In the genomic region with DNA sequence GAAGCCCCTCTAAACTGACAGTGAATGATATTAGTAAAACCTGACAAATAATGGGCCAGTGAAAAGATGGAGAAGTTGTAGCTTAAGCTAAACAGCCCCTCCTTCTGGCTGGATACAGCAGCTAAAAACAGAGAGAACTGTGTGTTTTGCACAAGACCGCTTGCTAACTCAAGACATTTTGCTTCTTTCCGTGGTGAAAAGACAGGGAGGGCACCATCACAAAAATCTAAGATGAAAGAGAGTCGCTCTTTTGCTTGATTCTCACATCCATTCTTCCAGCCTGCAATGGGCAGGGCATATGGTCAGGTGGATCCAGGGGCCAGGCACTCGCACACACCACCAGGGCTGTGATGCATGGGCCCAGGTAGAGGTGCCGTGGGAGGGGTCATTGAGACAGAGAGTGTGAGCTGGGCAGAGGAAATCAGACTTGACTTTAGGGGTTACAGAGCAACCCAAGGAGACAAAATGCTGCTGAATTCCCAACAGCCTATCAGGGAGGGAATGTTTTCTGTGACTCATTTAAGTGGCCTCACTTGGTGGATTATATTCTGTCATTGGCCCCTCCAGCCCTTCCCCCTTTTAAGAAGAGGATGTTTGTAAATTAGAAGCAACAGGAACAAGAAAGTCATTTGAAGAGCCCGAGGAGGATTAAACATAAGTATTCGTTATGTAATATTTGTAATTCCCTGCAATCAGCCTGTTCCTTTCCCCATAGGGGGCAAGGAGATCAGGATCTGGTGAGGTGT, we compare ENCODE assay signal across 8 cellular contexts. TPM values are rescaled to one million over a fixed set of nuclear protein-coding genes. Genes with fewer than 3 reads are reported as not detected.
DNase-seq lines count a peak whose midpoint lies in the region; ATAC-seq and TF ChIP-seq lines count a peak whose summit lies in the region.

No MANE protein-coding gene starts in this region.

- H3K9ac ChIP-seq in endodermal cell (ENCODE audit: extremely low read depth, low read length, poor library complexity, severe bottlenecking) (no peak overlapping the region), neural cell (ENCODE audit: low read length) (no peak overlapping the region)

- H3K27me3 Mint-ChIP-seq in endodermal cell (ENCODE audit: insufficient read depth): peaks cover 17% of the 10 kb centered on the region

- H4K20me1 ChIP-seq in DOHH2 (ENCODE audit: control insufficient read depth, insufficient read depth, low read depth, low read length): no peaks in the 10 kb centered on the region
- H4K20me1 ChIP-seq in neural cell (ENCODE audit: insufficient read depth): no peaks in the 10 kb centered on the region

- WGBS in endodermal cell (ENCODE audit: insufficient coverage in 1 of 2, insufficient read length in 1 of 2), 2 experiments: 73 to 81% methylated on average over 5 to 7 of the region's 7 CpGs

- no peaks in the 10 kb centered on the region for H3K36me3 Mint-ChIP-seq in endodermal cell (ENCODE audit: low read depth)

- H3K9me3 ChIP-seq in DOHH2 (ENCODE audit: control insufficient read depth, insufficient read depth, low read length): no peaks in the 10 kb centered on the region
- no peaks in the 10 kb centered on the region for H3K9me3 ChIP-seq in endodermal cell (ENCODE audit: control insufficient read depth, low read length)
- no peaks in the 10 kb centered on the region for H3K9me3 ChIP-seq in neural cell (ENCODE audit: low read length)

- no peak for TF ChIP-seq RAD21 in neural cell (conservative IDR thresholded peaks at IDR 0.05)

- peaks cover 41% of the 10 kb centered on the region for H3K4me1 Mint-ChIP-seq in endodermal cell

- no peak for TF ChIP-seq EP300 in neural cell (conservative IDR thresholded peaks at IDR 0.05; ENCODE audit: poor library complexity, severe bottlenecking)

- DNase-seq in NAMALWA (ENCODE audit: low spot score) (peak; percentile 36), endodermal cell (peak; percentile 69), HuH-7.5 (ENCODE audit: low spot score) (no peak)

- TF ChIP-seq CTCF in DOHH2 (IDR thresholded peaks at IDR 0.05; ENCODE audit: low read depth, low read length, poor library complexity, severe bottlenecking): peak; percentile 40
- TF ChIP-seq CTCF in endodermal cell (conservative IDR thresholded peaks at IDR 0.05): peak; percentile 98
- TF ChIP-seq CTCF in neural cell (IDR thresholded peaks at IDR 0.05; ENCODE audit: poor library complexity, severe bottlenecking): peak; percentile 42

- no peaks in the 10 kb centered on the region for H3K9me3 Mint-ChIP-seq in endodermal cell

- no peak for ATAC-seq in HG03432 (IDR thresholded peaks at IDR 0.05; ENCODE audit: unreplicated experiment)
- no peak for ATAC-seq in GM19467 (IDR thresholded peaks at IDR 0.05; ENCODE audit: unreplicated experiment)
- ATAC-seq in HG02970 (IDR thresholded peaks at IDR 0.05; ENCODE audit: low FRiP score, unreplicated experiment): no peak

- H3K4me1 ChIP-seq in DOHH2 (ENCODE audit: control insufficient read depth, low read length) (peaks cover 6% of the 10 kb centered on the region; the same call in 1 of the 2 replicates), endodermal cell (ENCODE audit: control insufficient read depth, insufficient read depth, low read length) (no peaks in the 10 kb centered on the region)

- H3K27ac ChIP-seq in DOHH2 (ENCODE audit: low read depth, low read length) (no peak overlapping the region), endodermal cell (ENCODE audit: low read depth, low read length) (no peak overlapping the region), neural cell (ENCODE audit: low read length) (no peak overlapping the region)

- no peaks in the 10 kb centered on the region for H3F3A ChIP-seq in DOHH2 (ENCODE audit: control insufficient read depth, insufficient read depth)
- no peaks in the 10 kb centered on the region for H3F3A ChIP-seq in neural cell (ENCODE audit: insufficient read depth, low read length, poor library complexity, severe bottlenecking)

- no peak overlapping the region for H3K4me3 Mint-ChIP-seq in endodermal cell

- no peaks in the 10 kb centered on the region for H3K36me3 ChIP-seq in DOHH2 (ENCODE audit: control insufficient read depth, low read length)
- no peaks in the 10 kb centered on the region for H3K36me3 ChIP-seq in endodermal cell (ENCODE audit: control insufficient read depth, insufficient read depth, low read length)
- H3K36me3 ChIP-seq in neural cell (ENCODE audit: insufficient read depth, low read length): no peaks in the 10 kb centered on the region

- no peaks in the 10 kb centered on the region for H3K79me2 ChIP-seq in DOHH2 (ENCODE audit: control insufficient read depth, low read length)
- H3K79me2 ChIP-seq in neural cell (replicated peaks; ENCODE audit: insufficient read depth, low read length): no peaks in the 10 kb centered on the region

- H3K27ac Mint-ChIP-seq in endodermal cell: no peak overlapping the region

- H3K4me2 ChIP-seq in DOHH2 (ENCODE audit: low read length) (no peak overlapping the region), neural cell (ENCODE audit: low read length) (no peak overlapping the region)

- H2AFZ ChIP-seq in neural cell (ENCODE audit: low read depth, low read length): no peak overlapping the region

- H3K27me3 ChIP-seq in DOHH2 (ENCODE audit: control insufficient read depth, low read length): peaks cover 37% of the 10 kb centered on the region
- H3K27me3 ChIP-seq in endodermal cell (ENCODE audit: control insufficient read depth, insufficient read depth, low read length, poor library complexity, severe bottlenecking): peaks cover 4% of the 10 kb centered on the region
- H3K27me3 ChIP-seq in neural cell (ENCODE audit: insufficient read depth, low read depth, low read length): no peaks in the 10 kb centered on the region

- H3K4me3 ChIP-seq in DOHH2 (ENCODE audit: low read length): no peak overlapping the region
- H3K4me3 ChIP-seq in endodermal cell (ENCODE audit: low read length): no peak overlapping the region
- H3K4me3 ChIP-seq in neural cell (ENCODE audit: low read length): no peak overlapping the region

- H3K9me2 ChIP-seq in DOHH2 (replicated peaks; ENCODE audit: control insufficient read depth, low read length): no peaks in the 10 kb centered on the region
- no peaks in the 10 kb centered on the region for H3K9me2 ChIP-seq in neural cell (ENCODE audit: insufficient read depth, low read length)

TF ChIP-seq in neural cell, 6 proteins besides CTCF, POLR2A, EP300 and RAD21:
- TF ChIP-seq SMC3 (conservative IDR thresholded peaks at IDR 0.05; ENCODE audit: poor library complexity) (peak; percentile 43), EZH2 (IDR thresholded peaks at IDR 0.05; ENCODE audit: borderline replicate concordance, insufficient read depth, low read length, poor library complexity, severe bottlenecking) (no peak)

RNA-seq across cellular contexts. Expression of a gene that starts 12.2 kb away (rescaled TPM):
- total RNA-seq in endodermal cell: under 1 TPM; 0.58 to 0.59 TPM
- polyA plus RNA-seq in endodermal cell (2013, experiment 1 of 2): 8.4 TPM
- 11.8 TPM for polyA plus RNA-seq in endodermal cell (2013, experiment 2 of 2)
- 0.22 and 0.33 TPM in 2 replicates for polyA plus RNA-seq in neural cell
- polyA minus RNA-seq in neural cell: 0.69 and 1.2 TPM in 2 replicates

Comparison
In these comparisons a context has a peak if more than half of its experiments do, and no peak if none do; other contexts are left out.
1. CTCF ChIP-seq: peak in every context shown above with its lines; median percentile 98 in endodermal cell; 42 in neural cell; 40 in DOHH2.